Comparison of ENCODE assay signal across 22 cellular contexts in genomic region chr1:92790081-92790480, GRCh38.
"Had no signal": no experiment of that assay in that cellular context is flagged by ENCODE, and none has a peak within 500 bp of the region (broad histone marks: within the 10 kb centered on the region; RNA-seq: fewer than 3 reads in every experiment).

No MANE protein-coding gene starts in this region.

- H3K4me3 ChIP-seq: colonic mucosa, dorsolateral prefrontal cortex, esophagus muscularis mucosa, gastroesophageal sphincter, heart left ventricle, hepatocyte had no signal

- H3K9me3 ChIP-seq: colonic mucosa, esophagus muscularis mucosa had no signal

- H3K9me3 Mint-ChIP-seq: immature natural killer cell had no signal

- H3K27ac ChIP-seq: colonic mucosa, dorsolateral prefrontal cortex, esophagus muscularis mucosa, foreskin keratinocyte, gastroesophageal sphincter, hepatocyte had no signal

- ATAC-seq: foreskin keratinocyte, gastroesophageal sphincter, heart left ventricle, left colon, left lobe of liver, left ventricle myocardium superior had no signal

- H3K27ac Mint-ChIP-seq: immature natural killer cell, mesothelial cell of epicardium had no signal

- H3K4me1 ChIP-seq: foreskin keratinocyte had no signal

- DNase-seq: cerebellar nuclear complex; colonic mucosa; cortex of kidney; dermis blood vessel endothelial cell; dorsolateral prefrontal cortex; effector CD4-positive, alpha-beta T cell; effector memory CD4-positive, alpha-beta T cell; foreskin keratinocyte; heart left ventricle; hypothalamus; immature natural killer cell; islet precursor cell; kidney; kidney glomerular epithelial cell; left colon; left ventricle myocardium superior; mesenchymal stem cell had no signal

- H3K36me3 ChIP-seq: colonic mucosa, esophagus muscularis mucosa, gastroesophageal sphincter, heart left ventricle had no signal

- H3K4me3 Mint-ChIP-seq: immature natural killer cell, mesothelial cell of epicardium had no signal

- H3K27me3 ChIP-seq: colonic mucosa, dorsolateral prefrontal cortex, esophagus muscularis mucosa, foreskin keratinocyte, gastroesophageal sphincter, heart left ventricle, hepatocyte had no signal

- H2AFZ ChIP-seq: hepatocyte had no signal

- H3K36me3 Mint-ChIP-seq: immature natural killer cell, mesothelial cell of epicardium had no signal

- H3K4me2 ChIP-seq: hepatocyte had no signal
